ENCODE assay signal across 1 cellular context in the genomic region with DNA sequence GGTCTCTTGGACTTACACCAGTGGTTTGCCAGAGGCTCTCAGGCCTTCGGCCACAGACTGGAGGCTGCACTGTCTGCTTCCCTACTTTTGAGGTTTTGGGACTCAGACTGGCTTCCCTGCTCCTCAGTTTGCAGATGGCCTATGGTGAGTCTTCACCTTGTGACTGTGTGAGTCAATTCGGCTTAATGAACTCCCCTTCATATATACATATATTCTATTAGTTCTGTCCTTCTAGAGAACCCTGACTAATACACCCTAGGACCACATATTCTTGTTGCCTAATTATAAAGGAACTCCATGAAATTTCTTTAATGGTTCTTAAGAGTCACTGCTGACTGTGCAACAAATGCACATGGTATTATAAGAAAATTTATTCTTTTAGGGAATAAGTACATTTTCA.
A peak's percentile ranks its signal among the peaks of the same experiment; 100 is the strongest.
TF ChIP-seq lines count a peak whose summit lies in the region.

No MANE protein-coding gene starts in this region.

TF ChIP-seq in K562, 482 proteins besides CTCF, POLR2A, EP300 and RAD21:
- TF ChIP-seq GABPB2 (CRISPR knock-in tag; conservative IDR thresholded peaks at IDR 0.05) (no peak), C11orf30 (IDR thresholded peaks at IDR 0.05; ENCODE audit: low read depth) (0 out of 2 replicates have a peak, but pooled peaks have one; percentile 18), ZNF316 (IDR thresholded peaks at IDR 0.05) (peak; percentile 39; the same call in 1 of the 2 replicates)
